In the genomic region with DNA sequence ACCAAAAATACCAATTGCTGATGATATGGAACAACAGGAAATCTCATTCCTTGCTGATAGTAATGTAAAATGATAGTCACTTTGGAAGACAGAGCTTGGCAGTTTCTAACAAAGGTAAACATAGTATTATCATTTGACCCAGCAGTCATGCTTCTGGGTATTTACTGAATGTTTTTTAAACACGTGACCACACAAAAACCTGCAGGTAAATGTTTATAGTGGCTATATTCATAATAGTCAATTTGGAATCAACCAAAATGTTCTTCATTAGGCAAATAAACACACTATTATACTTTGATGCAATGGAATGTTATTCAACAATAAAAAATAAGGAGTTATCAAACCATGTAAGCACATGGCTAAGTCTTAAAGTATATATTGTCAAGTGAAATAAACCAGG, we compare ENCODE assay signal across 26 cellular contexts.
"Had no signal": no experiment of that assay in that cellular context is flagged by ENCODE, and none has a peak within 500 bp of the region (broad histone marks: within the 10 kb centered on the region; RNA-seq: fewer than 3 reads in every experiment).

No MANE protein-coding gene starts in this region.

- H3K4me3 ChIP-seq: psoas muscle, right lobe of liver, sigmoid colon, suprapubic skin, testis, tibial artery, transverse colon, upper lobe of right lung, uterus had no signal

- H3K27me3 ChIP-seq: right lobe of liver, sigmoid colon, suprapubic skin, testis, tibial artery, transverse colon, upper lobe of right lung, uterus had no signal

- H3K4me1 ChIP-seq: parathyroid adenoma, psoas muscle, right lobe of liver, sigmoid colon, suprapubic skin, testis, tibial artery, transverse colon, upper lobe of right lung, uterus had no signal

- DNase-seq: naive thymus-derived CD8-positive, alpha-beta T cell; nephron progenitor cell; nucleus accumbens; posterior cingulate gyrus; psoas muscle; right cardiac atrium; right lobe of liver; sigmoid colon; small intestine; stimulated activated CD4-positive, alpha-beta T cell treated with anti-CD3 and anti-CD28 coated beads, Interleukin-15, amount 100 ng/mL, for 24 hours; stimulated activated CD4-positive, alpha-beta T cell treated with anti-CD3 and anti-CD28 coated beads, Interleukin-2, amount 100 ng/mL, for 24 hours; stimulated activated CD4-positive, alpha-beta T cell treated with anti-CD3 and anti-CD28 coated beads, Interleukin-2, amount 100 ng/mL, for 48 hours; stimulated activated CD4-positive, alpha-beta T cell treated with anti-CD3 and anti-CD28 coated beads, Interleukin-4, amount 100 ng/mL, for 4 hours; stimulated activated CD8-positive, alpha-beta memory T cell treated with anti-CD3 and anti-CD28 coated beads, Interleukin-4, amount 100 ng/mL, for 48 hours; stimulated activated naive CD4-positive, alpha-beta T cell; stimulated activated naive CD8-positive, alpha-beta T cell treated with anti-CD3 and anti-CD28 coated beads, Interleukin-15, amount 100 ng/mL, for 72 hours; stimulated activated naive CD8-positive, alpha-beta T cell treated with anti-CD3 and anti-CD28 coated beads, Interleukin-15, Interleukin-2, amounts not matched to agents 100 U/mL and 50 U/mL, for 24 hours; substantia nigra; testis; tibial artery; transverse colon; upper lobe of right lung; uterus had no signal

- H3K36me3 ChIP-seq: neutrophil, right lobe of liver, sigmoid colon, suprapubic skin, tibial artery, transverse colon, upper lobe of right lung, uterus had no signal

- H3K27ac ChIP-seq: neutrophil, parathyroid adenoma, psoas muscle, right lobe of liver, sigmoid colon, suprapubic skin, testis, tibial artery, transverse colon, upper lobe of right lung, uterus had no signal

- FAIRE-seq: small intestine had no signal

- H3K9me3 ChIP-seq: neutrophil, psoas muscle, right lobe of liver, sigmoid colon, suprapubic skin, testis, tibial artery, transverse colon, upper lobe of right lung, uterus had no signal
